In genomic region chr11:73350908-73351636, GRCh38 we compare ENCODE assay signal across 8 cellular contexts. TPM values are rescaled to one million over a fixed set of nuclear protein-coding genes. Genes with fewer than 3 reads are reported as not detected.
DNase-seq lines count a peak whose midpoint lies in the region; ATAC-seq and TF ChIP-seq lines count a peak whose summit lies in the region.

No MANE protein-coding gene starts in this region.

- no peak overlapping the region for H3K4me3 Mint-ChIP-seq in activated naive CD8-positive, alpha-beta T cell treated with anti-CD3 and anti-CD28 coated beads for 36 hours

- 23 to 26% methylated on average over 16 of the region's 16 CpGs for WGBS in heart right ventricle, 2 donors

- H3K27me3 Mint-ChIP-seq in activated naive CD8-positive, alpha-beta T cell treated with anti-CD3 and anti-CD28 coated beads for 36 hours, result no peaks in the 10 kb centered on the region

- no peak overlapping the region for H3K27ac Mint-ChIP-seq in activated naive CD8-positive, alpha-beta T cell treated with anti-CD3 and anti-CD28 coated beads for 36 hours

- ATAC-seq in heart right ventricle (peak; percentile 8 to 67 (median 40)), HG03045 (IDR thresholded peaks at IDR 0.05; ENCODE audit: unreplicated experiment) (no peak)

- H3K9me3 Mint-ChIP-seq in activated naive CD8-positive, alpha-beta T cell treated with anti-CD3 and anti-CD28 coated beads for 36 hours, result no peaks in the 10 kb centered on the region

- no peaks in the 10 kb centered on the region for H3K9me3 ChIP-seq in heart right ventricle

- H3K4me3 ChIP-seq in heart right ventricle (no peak overlapping the region), retinal pigment epithelial cell (ENCODE audit: low read length) (no peak overlapping the region)

- H3K4me1 ChIP-seq in heart right ventricle, result peaks cover 0 to 26% (median 6%) of the 10 kb centered on the region in 9 donors

- H3K27ac ChIP-seq in heart right ventricle, result no peak overlapping the region

- TF ChIP-seq CTCF in heart right ventricle (IDR thresholded peaks at IDR 0.05) (peak; percentile 94 to 99 (median 99)), retinal pigment epithelial cell (conservative IDR thresholded peaks at IDR 0.05; ENCODE audit: low read depth, low read length) (peak; percentile 98)

- DNase-seq in GDM1 (lab: John Stamatoyannopoulos, UW), result peak; percentile 44
- DNase-seq in MV-4-11 (lab: John Stamatoyannopoulos, UW), result peak; percentile 54
- DNase-seq in SKM-1 treated with dmso at 0.1 percent for 144 hours (lab: John Stamatoyannopoulos, UW; ENCODE audit: unreplicated experiment), result peak; percentile 62
- DNase-seq in activated naive CD8-positive, alpha-beta T cell treated with anti-CD3 and anti-CD28 coated beads for 36 hours, result peak; percentile 50
- no peak for DNase-seq in heart right ventricle
- DNase-seq in retinal pigment epithelial cell (ENCODE audit: low read depth), result no peak
- DNase-seq in middle frontal gyrus (ENCODE audit: extremely low spot score, low spot score), result no peak

- peaks cover 0 to 75% (median 14%) of the 10 kb centered on the region in 9 donors for H3K36me3 ChIP-seq in heart right ventricle

- no peaks in the 10 kb centered on the region for H3K4me1 Mint-ChIP-seq in activated naive CD8-positive, alpha-beta T cell treated with anti-CD3 and anti-CD28 coated beads for 36 hours

- H3K27me3 ChIP-seq in heart right ventricle, result no peaks in the 10 kb centered on the region

- intact Hi-C loops in heart right ventricle (cut with DNase I), result loop anchor here in 8 of 10 donors (1.0 to 5.0 kb wide), 5 partner anchors 41 to 311 kb away; no protein-coding TSS in a partner anchor

- no peaks in the 10 kb centered on the region for H3K36me3 Mint-ChIP-seq in activated naive CD8-positive, alpha-beta T cell treated with anti-CD3 and anti-CD28 coated beads for 36 hours

RNA-seq across cellular contexts. Expression of gene RELT, which starts 25.1 kb away (rescaled TPM):
- 10 to 100 TPM; 23.2 to 24.2 TPM for total RNA-seq in activated naive CD8-positive, alpha-beta T cell treated with anti-CD3 and anti-CD28 coated beads for 36 hours
- total RNA-seq in heart right ventricle, result 1 to 10 TPM; 1.0 to 9.2 (median 2.7) TPM
- polyA plus RNA-seq in heart right ventricle, result 1 to 10 TPM; 2.0 to 5.6 TPM

RNA-seq across cellular contexts. Expression of gene ARHGEF17, which starts 43.0 kb away (rescaled TPM):
- total RNA-seq in activated naive CD8-positive, alpha-beta T cell treated with anti-CD3 and anti-CD28 coated beads for 36 hours, result under 1 TPM in 1 of 2 experiments, not detected in 1; 0.08 TPM
- total RNA-seq in heart right ventricle, result 10 to 100 TPM; 39.2 to 67.4 (median 52.2) TPM
- polyA plus RNA-seq in heart right ventricle, result 10 to 100 TPM; 38.6 to 44.3 TPM

Comparison
In these comparisons a context has a peak if more than half of its experiments do, and no peak if none do; other contexts are left out.
1. DNase-seq: peak in GDM1 (single experiment), MV-4-11 (single experiment), SKM-1 treated with dmso at 0.1 percent for 144 hours (single experiment) and activated naive CD8-positive, alpha-beta T cell treated with anti-CD3 and anti-CD28 coated beads for 36 hours (single experiment); none in heart right ventricle (0 of 2), retinal pigment epithelial cell (single experiment) and middle frontal gyrus (single experiment).
2. RNA of gene ARHGEF17, which starts 43.0 kb away (total RNA-seq): 39.2 to 67.4 TPM in heart right ventricle; 0.08 TPM in activated naive CD8-positive, alpha-beta T cell treated with anti-CD3 and anti-CD28 coated beads for 36 hours; every median in the first group is over 10 times any median in the second.